Comparison of ENCODE assay signal across 22 cellular contexts in the genomic region with DNA sequence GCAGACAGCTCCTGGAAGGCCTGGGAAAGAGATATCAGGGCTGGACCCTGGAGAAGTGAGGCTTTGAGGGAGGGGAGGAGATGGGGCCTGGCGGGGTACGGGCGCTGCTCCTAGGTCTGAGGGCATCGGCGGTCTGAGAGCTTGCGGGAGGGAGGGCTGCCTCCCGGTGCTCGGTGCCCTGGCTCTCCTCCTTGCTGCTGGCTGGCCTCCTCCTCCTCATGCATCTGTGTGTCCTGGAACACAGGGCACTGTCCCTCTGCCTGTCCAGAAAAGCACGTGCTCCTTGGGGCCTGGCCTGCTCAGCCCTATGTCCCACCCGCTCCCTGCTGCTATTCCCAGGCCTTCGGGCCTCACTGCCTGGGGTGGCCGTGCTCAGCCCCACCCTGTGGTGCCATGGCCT.
"Had no signal": no experiment of that assay in that cellular context is flagged by ENCODE, and none has a peak within 500 bp of the region (broad histone marks: within the 10 kb centered on the region; RNA-seq: fewer than 3 reads in every experiment).

No MANE protein-coding gene starts in this region.

- ATAC-seq: activated T-helper 17 cell treated with anti-CD3 and anti-CD28 coated beads, Interleukin-2, amount 50 U/mL, for 72 hours; left ventricle myocardium superior had no signal

- DNase-seq: activated CD4-positive, alpha-beta T cell treated with anti-CD3 and anti-CD28 coated beads, Interleukin-2, amount 50 U/mL, for 1 hour; activated CD4-positive, CD25-positive, alpha-beta regulatory T cell treated with anti-CD3 and anti-CD28 coated beads, Interleukin-2, amount 50 U/mL, for 72 hours; activated CD8-positive, alpha-beta memory T cell treated with anti-CD3 and anti-CD28 coated beads for 24 hours; activated CD8-positive, alpha-beta memory T cell treated with anti-CD3 and anti-CD28 coated beads, Interleukin-2, amount 50 U/mL, for 4 hours; activated T-cell treated with anti-CD3 and anti-CD28 coated beads, Interleukin-2, amount 50 U/mL, for 24 hours; central memory CD4-positive, alpha-beta T cell; effector memory CD4-positive, alpha-beta T cell; hypothalamus; left ventricle myocardium superior; midbrain; retina; stimulated activated CD4-positive, alpha-beta T cell treated with anti-CD3 and anti-CD28 coated beads, Interleukin-2, amount 100 ng/mL, for 48 hours; stimulated activated CD8-positive, alpha-beta memory T cell treated with anti-CD3 and anti-CD28 coated beads, Interleukin-4, amount 100 ng/mL, for 48 hours; stimulated activated naive CD4-positive, alpha-beta T cell; T-helper 1 cell; WERI-Rb-1 had no signal

- H3K27me3 ChIP-seq: esophagus muscularis mucosa had no signal

- H3K4me3 ChIP-seq: esophagus muscularis mucosa had no signal

- H3K9me3 ChIP-seq: esophagus muscularis mucosa had no signal

- H3K27ac ChIP-seq: esophagus muscularis mucosa, WERI-Rb-1 had no signal

- FAIRE-seq: astrocyte, colon, frontal cortex, TTC549 had no signal

- H3K36me3 ChIP-seq: WERI-Rb-1 had no signal
